ENCODE assay signal across 1 cellular context in genomic region chr16:51971184-51971583, GRCh38.
TF ChIP-seq lines count a peak whose summit lies in the region.

No MANE protein-coding gene starts in this region.

TF ChIP-seq in WTC11, 78 proteins besides CTCF, POLR2A, EP300 and RAD21 (continued from another document):
- no peak for TF ChIP-seq NFYB (CRISPR knock-in tag; conservative IDR thresholded peaks at IDR 0.05; ENCODE audit: low read depth)
- TF ChIP-seq NR2C2 (CRISPR knock-in tag; IDR thresholded peaks at IDR 0.05) = no peak
- TF ChIP-seq FOXP1 (CRISPR knock-in tag; IDR thresholded peaks at IDR 0.05; ENCODE audit: borderline replicate concordance) = no peak
- TF ChIP-seq ZNF232 (CRISPR knock-in tag; IDR thresholded peaks at IDR 0.05) = no peak
